In genomic region chr11:17745032-17745772, GRCh38 we compare ENCODE assay signal across 20 cellular contexts. TPM values are rescaled to one million over a fixed set of nuclear protein-coding genes. Genes with fewer than 3 reads are reported as not detected.
DNase-seq lines count a peak whose midpoint lies in the region; ATAC-seq and TF ChIP-seq lines count a peak whose summit lies in the region.
"Had no signal": no experiment of that assay in that cellular context is flagged by ENCODE, and none has a peak within 500 bp of the region (broad histone marks: within the 10 kb centered on the region; RNA-seq: fewer than 3 reads in every experiment).

No MANE protein-coding gene starts in this region.

- no peaks in the 10 kb centered on the region; the same call in 1 of the 2 replicates for H4K20me1 ChIP-seq in IMR-90 (ENCODE audit: insufficient read depth, low read length)

- no peak overlapping the region for H3K23ac ChIP-seq in IMR-90 (ENCODE audit: low read depth, low read length)
- no peak overlapping the region for H3K23ac ChIP-seq in neuronal stem cell (ENCODE audit: low read depth, low read length, poor library complexity)

- H3K9me3 ChIP-seq in IMR-90 (ENCODE audit: control insufficient read depth, insufficient read depth, low read length) (no peaks in the 10 kb centered on the region), neuronal stem cell (replicated peaks in 1 of 2; ENCODE audit: control insufficient read depth in 2 of 2, insufficient read depth in 1 of 2, low read depth in 1 of 2, low read length in 2 of 2) (no peaks in the 10 kb centered on the region), body of pancreas (no peaks in the 10 kb centered on the region)

- no peak overlapping the region for H4K8ac ChIP-seq in IMR-90 (ENCODE audit: low read depth in 2 of 2, low read length in 2 of 2)
- H4K8ac ChIP-seq in neuronal stem cell (ENCODE audit: low read depth, low read length) = no peak overlapping the region

- H2BK5ac ChIP-seq in IMR-90 (ENCODE audit: low read depth, low read length, poor library complexity, severe bottlenecking) = no peak overlapping the region
- H2BK5ac ChIP-seq in neuronal stem cell (ENCODE audit: low read length) = no peak overlapping the region

- TF ChIP-seq RAD21 in IMR-90 (IDR thresholded peaks at IDR 0.05; ENCODE audit: low read length) = no peak

- H3K9ac ChIP-seq in IMR-90 (ENCODE audit: low read depth, low read length) (no peak overlapping the region), neuronal stem cell (ENCODE audit: low read depth, low read length, poor library complexity) (no peak overlapping the region)

- H3K4ac ChIP-seq in IMR-90 (ENCODE audit: low read depth, low read length) (no peak overlapping the region), neuronal stem cell (ENCODE audit: low read length) (no peak overlapping the region)

- TF ChIP-seq POLR2A in IMR-90 (IDR thresholded peaks at IDR 0.05; ENCODE audit: low read depth, low read length) (no peak), body of pancreas (IDR thresholded peaks at IDR 0.05) (no peak)

- H4K91ac ChIP-seq in IMR-90 (ENCODE audit: insufficient read depth, low read depth, low read length) (no peak overlapping the region), neuronal stem cell (ENCODE audit: low read depth, low read length, poor library complexity) (no peak overlapping the region)

- H2BK120ac ChIP-seq in IMR-90 (ENCODE audit: low read depth, low read length) (no peak overlapping the region), neuronal stem cell (ENCODE audit: low read depth, low read length) (no peak overlapping the region)

- no TSS peak for BruUV-seq in IMR-90 (replicated peaks; lab: Mats Ljungman, UMichigan)

- intact Hi-C loops in IMR-90 (cut with micrococcal nuclease) (no loop called here), body of pancreas (cut with DNase I) (no loop called here)

- no peak overlapping the region for H2BK20ac ChIP-seq in IMR-90 (ENCODE audit: low read depth, low read length)

- CTCF ChIA-PET in IMR-90 (lab: Yijun Ruan, JAX) = interaction anchor here (1.3 kb wide), 1 partner anchor 234 kb away, joined by 3 read pairs; no protein-coding TSS in a partner anchor

- no peak overlapping the region for H2AK5ac ChIP-seq in IMR-90 (ENCODE audit: low read depth, low read length)
- H2AK5ac ChIP-seq in neuronal stem cell (ENCODE audit: low read depth, low read length) = peak overlapping the region; percentile 25

- H4K5ac ChIP-seq in IMR-90 (ENCODE audit: low read depth, low read length) = no peak overlapping the region

- H2AFZ ChIP-seq in IMR-90 (replicated peaks; ENCODE audit: low read length, poor library complexity) = peak overlapping the region; percentile 33
- no peak overlapping the region for H2AFZ ChIP-seq in neuronal stem cell (ENCODE audit: low read length)

- in situ Hi-C loops in IMR-90 (cut with MboI; ENCODE audit: low sequenced_read_pairs) = no loop called here

- H3K27ac ChIP-seq in IMR-90 (ENCODE audit: insufficient read depth, low read length) (no peak overlapping the region), neuronal stem cell (replicated peaks; ENCODE audit: low read length) (no peak overlapping the region), body of pancreas (no peak overlapping the region)
- H3K27ac ChIP-seq: 22Rv1 had no signal

- H3K27me3 ChIP-seq in IMR-90 (ENCODE audit: control insufficient read depth, insufficient read depth, low read length) = peaks cover 17% of the 10 kb centered on the region
- H3K27me3 ChIP-seq in neuronal stem cell (ENCODE audit: control insufficient read depth in 3 of 3, insufficient read depth in 3 of 3, low read depth in 1 of 3, low read length in 3 of 3) = no peaks in the 10 kb centered on the region
- no peaks in the 10 kb centered on the region for H3K27me3 ChIP-seq in body of pancreas

- POLR2A ChIA-PET in IMR-90 (lab: Charles Lee; ENCODE audit: unreplicated experiment) = no interaction called here

- ATAC-seq in IMR-90 (ENCODE audit: low read depth) (no peak), GM21717 (IDR thresholded peaks at IDR 0.05; ENCODE audit: unreplicated experiment) (no peak), omental fat pad (ENCODE audit: low FRiP score) (no peak), body of pancreas (no peak)
- ATAC-seq: HepG2, Panc1 had no signal

- H3K79me1 ChIP-seq in IMR-90 (ENCODE audit: low read depth in 1 of 2, low read length in 2 of 2) (no peaks in the 10 kb centered on the region), neuronal stem cell (ENCODE audit: low read depth, low read length) (peaks cover 4% of the 10 kb centered on the region)

- no peaks in the 10 kb centered on the region for H3K4me1 ChIP-seq in IMR-90 (ENCODE audit: control insufficient read depth, insufficient read depth, low read length)
- peaks cover 3 to 4% of the 10 kb centered on the region in 2 donors for H3K4me1 ChIP-seq in neuronal stem cell (ENCODE audit: control insufficient read depth in 2 of 2, insufficient read depth in 1 of 2, low read depth in 1 of 2, low read length in 2 of 2)
- H3K4me1 ChIP-seq in body of pancreas = no peaks in the 10 kb centered on the region

- H3K4me2 ChIP-seq in IMR-90 (ENCODE audit: low read depth, low read length) (no peak overlapping the region), neuronal stem cell (ENCODE audit: insufficient read depth, low read length, poor library complexity, severe bottlenecking) (no peak overlapping the region)

- H2AK9ac ChIP-seq in IMR-90 (replicated peaks; ENCODE audit: low read depth, low read length, poor library complexity) = no peak overlapping the region

- no peak overlapping the region for H3K18ac ChIP-seq in IMR-90 (ENCODE audit: low read depth, low read length)
- H3K18ac ChIP-seq in neuronal stem cell (ENCODE audit: low read length) = no peak overlapping the region

- no peaks in the 10 kb centered on the region for H3K36me3 ChIP-seq in IMR-90 (ENCODE audit: control insufficient read depth, insufficient read depth, low read length)
- no peaks in the 10 kb centered on the region for H3K36me3 ChIP-seq in neuronal stem cell (replicated peaks in 1 of 2; ENCODE audit: control insufficient read depth in 2 of 2, insufficient read depth in 2 of 2, low read length in 2 of 2)
- H3K36me3 ChIP-seq in body of pancreas (replicated peaks in 1 of 2; ENCODE audit: insufficient read depth in 1 of 2, low read depth in 2 of 2) = no peaks in the 10 kb centered on the region

- TF ChIP-seq CTCF in IMR-90 (conservative IDR thresholded peaks at IDR 0.05; ENCODE audit: low read depth, low read length) (no peak), omental fat pad (IDR thresholded peaks at IDR 0.05) (no peak), body of pancreas (IDR thresholded peaks at IDR 0.05) (no peak)

- H3K4me3 ChIP-seq in IMR-90 (ENCODE audit: insufficient read depth, low read depth, low read length) (no peak overlapping the region), neuronal stem cell (ENCODE audit: low read length in 2 of 2) (no peak overlapping the region), body of pancreas (no peak overlapping the region)

- DNase-seq in activated CD8-positive, alpha-beta memory T cell treated with anti-CD3 and anti-CD28 coated beads, Interleukin-2, amount 50 U/mL, for 4 hours = peak; percentile 3
- DNase-seq in activated CD8-positive, alpha-beta memory T cell treated with anti-CD3 and anti-CD28 coated beads, Interleukin-2, amount 50 U/mL, for 48 hours = no peak
- DNase-seq in IMR-90 (no peak), cerebellar cortex (ENCODE audit: low spot score) (peak; percentile 29), neuronal stem cell (ENCODE audit: low spot score) (no peak), omental fat pad (ENCODE audit: low spot score) (no peak), body of pancreas (no peak)
- DNase-seq: DMS79 treated with DMSO at 0.1 percent for 48 hours, KG1, MV-4-11, NCI-H187 treated with DMSO at 0.1 percent for 48 hours, NCI-H345, NCI-H524 treated with DMSO at 0.1 percent for 48 hours, SHP77 treated with DMSO at 0.1 percent for 48 hours had no signal

- H3K56ac ChIP-seq in IMR-90 (ENCODE audit: extremely low read depth, insufficient read depth, low read length) = no peak overlapping the region

- H2BK15ac ChIP-seq in IMR-90 (ENCODE audit: low read depth, low read length) (no peak overlapping the region), neuronal stem cell (ENCODE audit: low read length) (no peak overlapping the region)

- dilution Hi-C loops in IMR-90 (cut with HindIII; ENCODE audit: low sequenced_read_pairs, unreplicated experiment) = loop anchor here (25.0 kb wide), 1 partner anchor 242 kb away; no protein-coding TSS in a partner anchor

- no peak overlapping the region for H2BK12ac ChIP-seq in neuronal stem cell (ENCODE audit: low read length)

- H3K14ac ChIP-seq in IMR-90 (replicated peaks; ENCODE audit: low read depth, low read length) = no peak overlapping the region
- no peak overlapping the region for H3K14ac ChIP-seq in neuronal stem cell (ENCODE audit: low read length)

- H3K9me1 ChIP-seq in IMR-90 (ENCODE audit: insufficient read depth, low read length) = no peaks in the 10 kb centered on the region

- 71% methylated on average over 11 of the region's 20 CpGs; no CpG with 5 or more reads in 1 of the 2 experiments for WGBS in IMR-90 (ENCODE audit: extremely low coverage in 2 of 2, insufficient read length in 1 of 2), 2 experiments
- WGBS in neuronal stem cell (ENCODE audit: extremely low coverage in 2 of 2, insufficient read length in 2 of 2, insufficient replicate concordance in 1 of 2), 2 donors = no CpG with 5 or more reads among the region's 20 CpGs
- WGBS in body of pancreas, 2 donors = 75 to 76% methylated on average over 11 to 17 of the region's 20 CpGs

TF ChIP-seq in IMR-90, 13 proteins besides CTCF, POLR2A, EP300 and RAD21 (continues in another document):
- TF ChIP-seq MAFK (IDR thresholded peaks at IDR 0.05; ENCODE audit: low read depth, low read length) (no peak), FOS (IDR thresholded peaks at IDR 0.05; ENCODE audit: low read depth, low read length) (no peak), RCOR1 (IDR thresholded peaks at IDR 0.05; ENCODE audit: insufficient replicate concordance, low read length) (no peak), NFE2L2 (IDR thresholded peaks at IDR 0.05; ENCODE audit: low read depth, low read length) (no peak), CEBPB (IDR thresholded peaks at IDR 0.05; ENCODE audit: low read depth, low read length) (no peak), MAZ (IDR thresholded peaks at IDR 0.05; ENCODE audit: borderline replicate concordance, low read depth, low read length) (no peak)

RNA-seq across cellular contexts. Expression of gene KCNC1, which starts 10.6 kb away (rescaled TPM):
- total RNA-seq in IMR-90 (2012; rRNA removed) (not detected in 2 replicates), omental fat pad (not detected), body of pancreas (under 1 TPM in 1 of 2 donors, not detected in 1; 0.26 TPM)
- polyA plus RNA-seq in IMR-90 (2012; rRNA removed) = 0.03 and 0.11 TPM in 2 replicates
- polyA plus RNA-seq in IMR-90 (2012; cell fraction: cytosol; rRNA removed) = 0.02 and 0.10 TPM in 2 replicates
- 0.11 and 0.22 TPM in 2 replicates for polyA plus RNA-seq in IMR-90 (2012; cell fraction: nucleus; rRNA removed; ENCODE audit: low replicate concordance)
- polyA plus RNA-seq in neuronal stem cell (2013, experiment 1 of 2) = 2.0 TPM
- 1.9 TPM for polyA plus RNA-seq in neuronal stem cell (2013, experiment 2 of 2)
- polyA plus RNA-seq: CD14-positive monocyte had no signal

RNA-seq across cellular contexts. Expression of gene MYOD1, which starts 25.8 kb away (rescaled TPM):
- total RNA-seq in IMR-90 (2012; rRNA removed) = not detected in 2 replicates
- polyA plus RNA-seq in IMR-90 (2012; rRNA removed) = not detected in 2 replicates
- polyA plus RNA-seq in IMR-90 (2012; cell fraction: cytosol; rRNA removed) = not detected in 2 replicates
- polyA plus RNA-seq in IMR-90 (2012; cell fraction: nucleus; rRNA removed; ENCODE audit: low replicate concordance) = not detected in 2 replicates
- not detected for polyA plus RNA-seq in neuronal stem cell (2013, experiment 1 of 2)
- not detected for polyA plus RNA-seq in neuronal stem cell (2013, experiment 2 of 2)
- total RNA-seq in omental fat pad = not detected
- total RNA-seq in body of pancreas = not detected
- total RNA-seq: H1, HepG2 had no signal
- polyA plus RNA-seq: CD14-positive monocyte, H1, HepG2 had no signal

Comparison
In these comparisons a context has a peak if more than half of its experiments do, and no peak if none do; other contexts are left out.
1. DNase-seq: peak in activated CD8-positive, alpha-beta memory T cell treated with anti-CD3 and anti-CD28 coated beads, Interleukin-2, amount 50 U/mL, for 4 hours (single experiment) and cerebellar cortex (single experiment); none in activated CD8-positive, alpha-beta memory T cell treated with anti-CD3 and anti-CD28 coated beads, Interleukin-2, amount 50 U/mL, for 48 hours (single experiment), IMR-90 (single experiment), neuronal stem cell (single experiment), omental fat pad (single experiment) and body of pancreas (0 of 4).